In the genomic region with DNA sequence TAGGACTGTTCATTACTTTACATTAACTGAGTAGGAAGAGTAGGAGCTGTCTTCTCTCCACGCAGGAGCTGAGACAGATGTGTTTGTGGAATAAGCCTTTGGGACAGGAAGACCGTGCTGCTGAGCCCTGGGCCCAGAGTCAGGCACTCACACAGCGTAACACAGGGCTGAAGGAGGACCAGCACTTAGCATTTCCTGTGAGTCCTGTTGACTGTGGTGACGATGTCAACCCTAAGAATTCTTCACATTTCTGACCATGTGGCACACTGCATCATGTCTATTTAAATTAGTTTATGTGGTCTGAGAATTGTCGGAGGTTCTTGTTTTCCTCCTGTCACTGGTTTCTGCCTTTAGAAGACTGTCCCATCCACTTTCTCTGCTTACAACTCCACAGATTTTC, we compare ENCODE assay signal across 9 cellular contexts.
DNase-seq lines count a peak whose midpoint lies in the region; ATAC-seq and TF ChIP-seq lines count a peak whose summit lies in the region.
"Had no signal": no experiment of that assay in that cellular context is flagged by ENCODE, and none has a peak within 500 bp of the region (broad histone marks: within the 10 kb centered on the region; RNA-seq: fewer than 3 reads in every experiment).

No MANE protein-coding gene starts in this region.

- intact Hi-C loops in prostate gland (cut with DNase I) = loop anchor here (10.0 kb wide), 1 partner anchor 388 kb away; no protein-coding TSS in a partner anchor

- 86% methylated on average over 5 of the region's 5 CpGs for WGBS in prostate gland

- no peaks in the 10 kb centered on the region for H3K27me3 ChIP-seq in prostate gland (replicated peaks; ENCODE audit: insufficient read depth)

- no peaks in the 10 kb centered on the region for H3K4me1 ChIP-seq in prostate gland (replicated peaks)

- no peak overlapping the region for H3K4me3 ChIP-seq in astrocyte of the spinal cord (ENCODE audit: low read depth, low read length)
- no peak overlapping the region for H3K4me3 ChIP-seq in prostate gland

- no peak for TF ChIP-seq CTCF in astrocyte of the spinal cord (IDR thresholded peaks at IDR 0.05; ENCODE audit: low read depth, low read length)
- TF ChIP-seq CTCF in prostate gland (IDR thresholded peaks at IDR 0.05) = no peak

- ATAC-seq in HG03064 (IDR thresholded peaks at IDR 0.05; ENCODE audit: low read depth, unreplicated experiment) = peak; percentile 55

- DNase-seq in activated gamma-delta T cell treated with Interleukin-2 at 50 U/mL for 16 hours = peak; percentile 40
- DNase-seq in activated gamma-delta T cell (lab: John Stamatoyannopoulos, UW) = no peak
- DNase-seq in astrocyte of the spinal cord (ENCODE audit: low read depth, low spot score) = peak; percentile 44
- no peak for DNase-seq in substantia nigra (lab: John Stamatoyannopoulos, UW)
- DNase-seq in iPS-NIHi7 (ENCODE audit: extremely low spot score) = no peak
- DNase-seq in DMS153 treated with DMSO at 0.1 percent for 48 hours (lab: John Stamatoyannopoulos, UW; ENCODE audit: unreplicated experiment) = no peak
- no peak for DNase-seq in prostate gland (ENCODE audit: low spot score)
- DNase-seq: NCI-H1694 had no signal

- in situ Hi-C loops in astrocyte of the spinal cord (cut with HindIII; ENCODE audit: low sequenced_read_pairs) = no loop called here

- H3K27ac ChIP-seq in substantia nigra (ENCODE audit: low read depth, low read length, poor library complexity, severe bottlenecking) = peak overlapping the region; percentile 40
- H3K27ac ChIP-seq in prostate gland = no peak overlapping the region

- H3K36me3 ChIP-seq in prostate gland = no peaks in the 10 kb centered on the region

- H3K9me3 ChIP-seq in prostate gland = no peaks in the 10 kb centered on the region

- no peak for TF ChIP-seq POLR2A in prostate gland (IDR thresholded peaks at IDR 0.05)

Comparison
In these comparisons a context has a peak if more than half of its experiments do, and no peak if none do; other contexts are left out.
1. DNase-seq: peak in activated gamma-delta T cell treated with Interleukin-2 at 50 U/mL for 16 hours (single experiment) and astrocyte of the spinal cord (single experiment); none in activated gamma-delta T cell (single experiment), substantia nigra (0 of 49), iPS-NIHi7 (single experiment), DMS153 treated with DMSO at 0.1 percent for 48 hours (single experiment) and prostate gland (single experiment).